In the genomic region with DNA sequence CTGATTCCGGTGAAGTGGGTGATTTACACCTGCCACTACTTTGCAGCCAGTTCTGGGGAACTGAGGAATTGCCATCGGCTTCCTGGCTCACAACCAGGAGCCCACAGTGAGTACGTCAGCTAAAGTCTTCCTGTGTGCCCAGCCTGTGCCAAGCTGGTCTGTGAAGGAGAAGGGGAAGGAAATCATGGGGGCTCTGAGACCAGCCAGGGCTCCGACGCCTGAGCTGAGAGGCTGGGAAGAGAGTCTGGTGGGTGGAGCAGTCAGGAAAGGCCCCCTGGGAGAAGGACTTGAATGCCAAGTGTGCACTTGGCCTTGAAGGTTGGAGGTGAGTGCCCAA, we compare ENCODE assay signal across 9 cellular contexts. TPM values are rescaled to one million over a fixed set of nuclear protein-coding genes. Genes with fewer than 3 reads are reported as not detected.
A peak's percentile ranks its signal among the peaks of the same experiment; 100 is the strongest.
DNase-seq lines count a peak whose midpoint lies in the region; ATAC-seq, FAIRE-seq and TF ChIP-seq lines count a peak whose summit lies in the region.
"Had no signal": no experiment of that assay in that cellular context is flagged by ENCODE, and none has a peak within 500 bp of the region (broad histone marks: within the 10 kb centered on the region; RNA-seq: fewer than 3 reads in every experiment).

No MANE protein-coding gene starts in this region.

- H3K9me1 ChIP-seq in endothelial cell of umbilical vein (replicated peaks; ENCODE audit: control insufficient read depth, extremely low read depth, insufficient read depth, low read length), result no peaks in the 10 kb centered on the region

- no peak overlapping the region for H3K23ac ChIP-seq in trophoblast cell (ENCODE audit: low read length)

- peaks cover 4% of the 10 kb centered on the region for H3F3A ChIP-seq in SK-N-SH (replicated peaks; ENCODE audit: insufficient read depth)

- no peak overlapping the region for H2BK5ac ChIP-seq in trophoblast cell (ENCODE audit: low read depth, low read length, poor library complexity)

- no peaks in the 10 kb centered on the region for H3K9me3 ChIP-seq in SK-N-SH
- no peaks in the 10 kb centered on the region for H3K9me3 ChIP-seq in endothelial cell of umbilical vein (replicated peaks; ENCODE audit: control insufficient read depth, insufficient read depth, low read length)
- no peaks in the 10 kb centered on the region for H3K9me3 ChIP-seq in mucosa of stomach (ENCODE audit: control insufficient read depth, low read length)
- H3K9me3 ChIP-seq in transverse colon, result no peaks in the 10 kb centered on the region
- H3K9me3 ChIP-seq in trophoblast cell (ENCODE audit: insufficient read depth, low read depth, low read length), result no peaks in the 10 kb centered on the region

- no TSS peak for BruUV-seq in endothelial cell of umbilical vein (replicated peaks; lab: Mats Ljungman, UMichigan)

- H4K20me1 ChIP-seq in SK-N-SH (ENCODE audit: insufficient read depth), result no peaks in the 10 kb centered on the region
- no peaks in the 10 kb centered on the region for H4K20me1 ChIP-seq in endothelial cell of umbilical vein (replicated peaks; ENCODE audit: control insufficient read depth, extremely low read depth, insufficient read depth, low read length)

- H3K27me3 ChIP-seq in SK-N-SH (ENCODE audit: insufficient read depth) (no peaks in the 10 kb centered on the region), endothelial cell of umbilical vein (ENCODE audit: control insufficient read depth in 2 of 2, insufficient read depth in 2 of 2, low read length in 2 of 2) (no peaks in the 10 kb centered on the region), mucosa of stomach (ENCODE audit: control insufficient read depth, insufficient read depth, low read length) (peaks cover 5% of the 10 kb centered on the region), transverse colon (no peaks in the 10 kb centered on the region), trophoblast cell (ENCODE audit: insufficient read depth, low read length) (no peaks in the 10 kb centered on the region)

- no peaks in the 10 kb centered on the region for H3K9me2 ChIP-seq in SK-N-SH

- peak; percentile 73 for FAIRE-seq in endothelial cell of umbilical vein (lab: Jason Lieb, UNC)

- peaks cover 4% of the 10 kb centered on the region for H3K79me1 ChIP-seq in trophoblast cell (ENCODE audit: low read length)

- H3K4me3 ChIP-seq in SK-N-SH (ENCODE audit: low read depth in 2 of 2, low read length in 1 of 2), result peak overlapping the region in 1 of 2 experiments; percentile 98; a peak in 2 of 4 replicates
- peak overlapping the region in 2 of 3 experiments; percentile 1 to 80 for H3K4me3 ChIP-seq in endothelial cell of umbilical vein (replicated peaks in 1 of 3; ENCODE audit: insufficient read depth in 1 of 3, low read depth in 1 of 3, low read length in 3 of 3)
- H3K4me3 ChIP-seq in mucosa of stomach (ENCODE audit: low read length), result no peak overlapping the region
- H3K4me3 ChIP-seq in transverse colon, result peak overlapping the region; percentile 57 to 73 (median 63)
- H3K4me3 ChIP-seq in trophoblast cell (ENCODE audit: low read depth, low read length), result no peak overlapping the region

- H4K8ac ChIP-seq in trophoblast cell (ENCODE audit: low read depth, low read length), result no peak overlapping the region

- H3K36me3 ChIP-seq in SK-N-SH (replicated peaks in 1 of 2; ENCODE audit: control insufficient read depth in 1 of 2, insufficient read depth in 2 of 2, low read length in 1 of 2), result no peaks in the 10 kb centered on the region
- no peaks in the 10 kb centered on the region for H3K36me3 ChIP-seq in endothelial cell of umbilical vein (ENCODE audit: control insufficient read depth in 2 of 2, extremely low read depth in 1 of 2, insufficient read depth in 2 of 2, low read length in 2 of 2)
- H3K36me3 ChIP-seq in mucosa of stomach (ENCODE audit: control insufficient read depth, insufficient read depth, low read length), result no peaks in the 10 kb centered on the region
- H3K36me3 ChIP-seq in transverse colon, result no peaks in the 10 kb centered on the region
- H3K36me3 ChIP-seq in trophoblast cell (ENCODE audit: control insufficient read depth in 1 of 2, insufficient read depth in 2 of 2, low read length in 2 of 2), result no peaks in the 10 kb centered on the region

- H3K14ac ChIP-seq in trophoblast cell (ENCODE audit: low read length), result no peak overlapping the region

- H3K27ac ChIP-seq in SK-N-SH (ENCODE audit: low read depth in 2 of 2, low read length in 1 of 2) (no peak overlapping the region), endothelial cell of umbilical vein (ENCODE audit: insufficient read depth, low read depth, low read length) (no peak overlapping the region), transverse colon (peak overlapping the region; percentile 72 to 88 (median 79)), trophoblast cell (ENCODE audit: low read depth, low read length) (no peak overlapping the region)

- H2BK12ac ChIP-seq in trophoblast cell (ENCODE audit: low read length), result no peak overlapping the region

- TF ChIP-seq EP300 in SK-N-SH (IDR thresholded peaks at IDR 0.05; ENCODE audit: borderline replicate concordance in 1 of 2, low read depth in 1 of 2, low read length in 1 of 2), result no peak
- no peak for TF ChIP-seq EP300 in transverse colon (IDR thresholded peaks at IDR 0.05; ENCODE audit: low read depth)

- H2BK120ac ChIP-seq in trophoblast cell (ENCODE audit: insufficient read depth, low read length, poor library complexity), result no peak overlapping the region

- TF ChIP-seq RAD21 in SK-N-SH (IDR thresholded peaks at IDR 0.05; ENCODE audit: low read length), result no peak

- intact Hi-C loops in endothelial cell of umbilical vein (cut with micrococcal nuclease) (no loop called here), transverse colon (cut with DNase I; ENCODE audit: low total_unique reads) (no loop called here)

- POLR2A ChIA-PET in SK-N-SH (lab: Yijun Ruan, JAX), result no interaction called here
- POLR2A ChIA-PET in endothelial cell of umbilical vein (lab: Charles Lee), result interaction anchor here (1.1 kb wide), 1 partner anchor 72 kb away, joined by 3 read pairs; a partner anchor contains a TSS

- no peak overlapping the region for H4K91ac ChIP-seq in trophoblast cell (ENCODE audit: low read depth, low read length)

- dilution Hi-C loops in endothelial cell of umbilical vein (cut with MboI; ENCODE audit: extremely low pct_ligation_motif_present, low sequenced_read_pairs), result no loop called here

- TF ChIP-seq POLR2A in endothelial cell of umbilical vein (IDR thresholded peaks at IDR 0.05; ENCODE audit: low read depth, low read length) (no peak), transverse colon (IDR thresholded peaks at IDR 0.05) (no peak)

- no peak overlapping the region for H3K18ac ChIP-seq in trophoblast cell (ENCODE audit: low read length)

- H3K4me2 ChIP-seq in SK-N-SH (peak overlapping the region; percentile 99), endothelial cell of umbilical vein (ENCODE audit: insufficient read depth, low read length) (peak overlapping the region; percentile 79), trophoblast cell (ENCODE audit: low read length) (no peak overlapping the region)

- CTCF ChIA-PET in SK-N-SH (lab: Yijun Ruan, JAX) (interaction anchor here (6.8 kb wide), 1 partner anchor 19 kb away, joined by 29 read pairs; no protein-coding TSS in a partner anchor), endothelial cell of umbilical vein (lab: Charles Lee) (interaction anchor here (0.7 to 3.4 kb wide), 4 partner anchors 14 to 21 kb away, joined by 3 to 32 read pairs (median 4); no protein-coding TSS in a partner anchor)

- H3K4ac ChIP-seq in trophoblast cell (ENCODE audit: low read depth, low read length), result no peak overlapping the region

- WGBS in SK-N-SH (ENCODE audit: low lambda C conversion rate), result 100% methylated on average over 2 of the region's 5 CpGs
- WGBS in transverse colon (ENCODE audit: low coverage in 1 of 2), 2 donors, result 63% methylated on average over 5 of the region's 5 CpGs; no CpG with 5 or more reads in 1 of the 2 donors
- WGBS in trophoblast cell (ENCODE audit: extremely low coverage, insufficient coverage, insufficient read length), result no CpG with 5 or more reads among the region's 5 CpGs

- H3K79me2 ChIP-seq in SK-N-SH (ENCODE audit: insufficient read depth) (no peaks in the 10 kb centered on the region), endothelial cell of umbilical vein (ENCODE audit: control insufficient read depth, insufficient read depth, low read length) (no peaks in the 10 kb centered on the region), trophoblast cell (ENCODE audit: control insufficient read depth, insufficient read depth, low read length, poor library complexity) (peaks cover 3% of the 10 kb centered on the region)

- DNase-seq in SK-N-SH (peak; percentile 9), endothelial cell of umbilical vein (ENCODE audit: low read depth, low spot score) (peak; percentile 11), transverse colon (no peak), trophoblast cell (no peak), DMS53 treated with DMSO at 0.1 percent for 48 hours (lab: John Stamatoyannopoulos, UW; ENCODE audit: unreplicated experiment) (no peak)

- no peak overlapping the region for H2AFZ ChIP-seq in SK-N-SH (ENCODE audit: low read depth)
- H2AFZ ChIP-seq in endothelial cell of umbilical vein (ENCODE audit: low read depth, low read length), result peak overlapping the region; percentile 98
- no peak overlapping the region for H2AFZ ChIP-seq in trophoblast cell (ENCODE audit: insufficient read depth, low read length, poor library complexity)

- H3K9ac ChIP-seq in SK-N-SH (no peak overlapping the region), endothelial cell of umbilical vein (replicated peaks; ENCODE audit: extremely low read depth, insufficient read depth, low read length) (no peak overlapping the region), mucosa of stomach (ENCODE audit: low read length) (peak overlapping the region; percentile 62), trophoblast cell (ENCODE audit: low read length) (no peak overlapping the region)

- peaks cover 4 to 13% of the 10 kb centered on the region in 2 experiments; a peak in 1 of 4 replicates for H3K4me1 ChIP-seq in SK-N-SH (ENCODE audit: control insufficient read depth in 1 of 2, insufficient read depth in 2 of 2, low read depth in 1 of 2, low read length in 1 of 2)
- peaks cover 8% of the 10 kb centered on the region for H3K4me1 ChIP-seq in endothelial cell of umbilical vein (ENCODE audit: control insufficient read depth, extremely low read depth, insufficient read depth, low read length)
- H3K4me1 ChIP-seq in mucosa of stomach (ENCODE audit: control insufficient read depth, insufficient read depth, low read length), result peaks cover 16% of the 10 kb centered on the region
- H3K4me1 ChIP-seq in transverse colon, result peaks cover 4 to 16% (median 12%) of the 10 kb centered on the region in 4 donors
- peaks cover 4 to 6% of the 10 kb centered on the region in 2 experiments for H3K4me1 ChIP-seq in trophoblast cell (ENCODE audit: control insufficient read depth in 1 of 2, insufficient read depth in 2 of 2, low read length in 2 of 2)

- in situ Hi-C loops in transverse colon (cut with MboI; ENCODE audit: low pct_ligation_motif_present in 1 of 4, low pct_unique_long_range_greater_than_20kb in 1 of 4, low sequenced_read_pairs in 3 of 4), result no loop called here

- H4K12ac ChIP-seq in trophoblast cell (ENCODE audit: low read depth, low read length), result no peak overlapping the region

- ATAC-seq in SK-N-SH treated with all-trans-retinoic acid at 6 μM for 48 hours (no peak), GM21528 (IDR thresholded peaks at IDR 0.05; ENCODE audit: low FRiP score, unreplicated experiment) (no peak)

- H2AK5ac ChIP-seq in trophoblast cell (ENCODE audit: low read length), result no peak overlapping the region

- TF ChIP-seq CTCF in SK-N-SH (IDR thresholded peaks at IDR 0.05) (no peak), endothelial cell of umbilical vein (IDR thresholded peaks at IDR 0.05; ENCODE audit: extremely low read depth in 1 of 2, insufficient read depth in 1 of 2, low read depth in 1 of 2, low read length in 2 of 2) (no peak), transverse colon (IDR thresholded peaks at IDR 0.05) (no peak)

RNA-seq across cellular contexts. Expression of a gene that starts 1.2 kb away (rescaled TPM):
- polyA plus RNA-seq in SK-N-SH (2012; rRNA removed), result 4.6 and 5.1 TPM in 2 replicates
- polyA plus RNA-seq in SK-N-SH (2012; cell fraction: cytosol; rRNA removed), result 2.4 and 2.9 TPM in 2 replicates
- polyA plus RNA-seq in SK-N-SH (2012; cell fraction: nucleus; rRNA removed), result 7.8 and 9.1 TPM in 2 replicates
- 2.4 and 3.4 TPM in 2 replicates for total RNA-seq in endothelial cell of umbilical vein
- polyA plus RNA-seq in endothelial cell of umbilical vein, result 2.3 and 2.5 TPM in 2 replicates
- 1.4 and 1.9 TPM in 2 replicates for polyA plus RNA-seq in endothelial cell of umbilical vein (2011; cell fraction: cytosol; rRNA removed)
- 2.7 and 2.8 TPM in 2 replicates for polyA plus RNA-seq in endothelial cell of umbilical vein (2011; cell fraction: nucleus; rRNA removed)
- 1.4 and 1.5 TPM in 2 replicates for polyA plus RNA-seq in endothelial cell of umbilical vein (2012)
- 1.6 and 2.5 TPM in 2 replicates for polyA minus RNA-seq in endothelial cell of umbilical vein
- polyA minus RNA-seq in endothelial cell of umbilical vein (2011; cell fraction: cytosol; rRNA and poly(A)+ RNA removed), result not detected
- polyA minus RNA-seq in endothelial cell of umbilical vein (2011; cell fraction: nucleus; rRNA and poly(A)+ RNA removed), result 1.0 and 1.5 TPM in 2 replicates
- 1 to 10 TPM in 3 of 4 donors, not detected in 1; 1.9 to 7.0 (median 2.3) TPM for total RNA-seq in transverse colon
- 1.6 and 1.7 TPM in 2 replicates for polyA plus RNA-seq in trophoblast cell (2013)

RNA-seq across cellular contexts. Expression of a gene that starts 6.1 kb away (rescaled TPM):
- polyA plus RNA-seq in SK-N-SH (2012; rRNA removed) (165 and 198 TPM in 2 replicates), endothelial cell of umbilical vein (64.3 and 67.5 TPM in 2 replicates)
- 92.0 and 140 TPM in 2 replicates for polyA plus RNA-seq in SK-N-SH (2012; cell fraction: cytosol; rRNA removed)
- 333 and 360 TPM in 2 replicates for polyA plus RNA-seq in SK-N-SH (2012; cell fraction: nucleus; rRNA removed)
- total RNA-seq in endothelial cell of umbilical vein (64.4 and 66.9 TPM in 2 replicates), transverse colon (10 to 100 TPM; 13.3 to 35.5 (median 27.6) TPM)
- 64.2 and 65.8 TPM in 2 replicates for polyA plus RNA-seq in endothelial cell of umbilical vein (2011; cell fraction: cytosol; rRNA removed)
- polyA plus RNA-seq in endothelial cell of umbilical vein (2011; cell fraction: nucleus; rRNA removed), result 113 and 115 TPM in 2 replicates
- 47.9 and 51.3 TPM in 2 replicates for polyA plus RNA-seq in endothelial cell of umbilical vein (2012)
- 56.7 and 58.7 TPM in 2 replicates for polyA minus RNA-seq in endothelial cell of umbilical vein
- 21.9 TPM for polyA minus RNA-seq in endothelial cell of umbilical vein (2011; cell fraction: cytosol; rRNA and poly(A)+ RNA removed)
- polyA minus RNA-seq in endothelial cell of umbilical vein (2011; cell fraction: nucleus; rRNA and poly(A)+ RNA removed), result 23.6 and 24.4 TPM in 2 replicates
- polyA plus RNA-seq in trophoblast cell (2013), result 52.7 and 55.9 TPM in 2 replicates

RNA-seq across cellular contexts. Expression of a gene that starts 28.1 kb away (rescaled TPM):
- polyA plus RNA-seq in SK-N-SH (2012; rRNA removed) (not detected in 2 replicates), endothelial cell of umbilical vein (not detected in 2 replicates)
- not detected in 2 replicates for polyA plus RNA-seq in SK-N-SH (2012; cell fraction: cytosol; rRNA removed)
- polyA plus RNA-seq in SK-N-SH (2012; cell fraction: nucleus; rRNA removed), result not detected in 2 replicates
- total RNA-seq in endothelial cell of umbilical vein (not detected in 2 replicates), transverse colon (not detected)
- polyA plus RNA-seq in endothelial cell of umbilical vein (2011; cell fraction: cytosol; rRNA removed), result not detected in 2 replicates
- polyA plus RNA-seq in endothelial cell of umbilical vein (2011; cell fraction: nucleus; rRNA removed), result not detected in 2 replicates
- polyA plus RNA-seq in endothelial cell of umbilical vein (2012), result not detected in 2 replicates
- not detected in 2 replicates for polyA minus RNA-seq in endothelial cell of umbilical vein
- polyA minus RNA-seq in endothelial cell of umbilical vein (2011; cell fraction: cytosol; rRNA and poly(A)+ RNA removed), result not detected
- polyA minus RNA-seq in endothelial cell of umbilical vein (2011; cell fraction: nucleus; rRNA and poly(A)+ RNA removed), result not detected in 2 replicates
- not detected in 2 replicates for polyA plus RNA-seq in trophoblast cell (2013)
- total RNA-seq: activated CD8-positive, alpha-beta memory T cell treated with anti-CD3 and anti-CD28 coated beads for 36 hours had no signal

RNA-seq across cellular contexts. Expression of a gene that starts 29.5 kb away (rescaled TPM):
- 12.2 and 13.9 TPM in 2 replicates for polyA plus RNA-seq in SK-N-SH (2012; rRNA removed)
- 9.8 and 13.5 TPM in 2 replicates for polyA plus RNA-seq in SK-N-SH (2012; cell fraction: cytosol; rRNA removed)
- 10.2 and 14.0 TPM in 2 replicates for polyA plus RNA-seq in SK-N-SH (2012; cell fraction: nucleus; rRNA removed)
- total RNA-seq in endothelial cell of umbilical vein, result 0.37 and 0.88 TPM in 2 replicates
- 0.65 and 0.91 TPM in 2 replicates for polyA plus RNA-seq in endothelial cell of umbilical vein
- polyA plus RNA-seq in endothelial cell of umbilical vein (2011; cell fraction: cytosol; rRNA removed), result 0.41 and 0.42 TPM in 2 replicates
- polyA plus RNA-seq in endothelial cell of umbilical vein (2011; cell fraction: nucleus; rRNA removed), result 0.70 and 0.71 TPM in 2 replicates
- polyA plus RNA-seq in endothelial cell of umbilical vein (2012), result 0.16 and 0.27 TPM in 2 replicates
- 0.42 and 1.1 TPM in 2 replicates for polyA minus RNA-seq in endothelial cell of umbilical vein
- 15.4 TPM for polyA minus RNA-seq in endothelial cell of umbilical vein (2011; cell fraction: cytosol; rRNA and poly(A)+ RNA removed)
- polyA minus RNA-seq in endothelial cell of umbilical vein (2011; cell fraction: nucleus; rRNA and poly(A)+ RNA removed), result not detected in 2 replicates
- 1,000 to 10,000 TPM in 2 of 4 donors, 100 to 1,000 TPM in 2; 228 to 1,657 (median 1,038) TPM for total RNA-seq in transverse colon
- 0.81 and 1.1 TPM in 2 replicates for polyA plus RNA-seq in trophoblast cell (2013)
- total RNA-seq: activated CD8-positive, alpha-beta memory T cell treated with anti-CD3 and anti-CD28 coated beads for 36 hours had no signal

RNA-seq across cellular contexts. Expression of a gene that starts 43.2 kb away (rescaled TPM):
- polyA plus RNA-seq in SK-N-SH (2012; rRNA removed) (11.5 and 13.4 TPM in 2 replicates), endothelial cell of umbilical vein (10.1 and 10.5 TPM in 2 replicates)
- polyA plus RNA-seq in SK-N-SH (2012; cell fraction: cytosol; rRNA removed), result 5.6 and 8.1 TPM in 2 replicates
- 37.1 and 49.5 TPM in 2 replicates for polyA plus RNA-seq in SK-N-SH (2012; cell fraction: nucleus; rRNA removed)
- total RNA-seq in endothelial cell of umbilical vein (18.9 and 19.7 TPM in 2 replicates), transverse colon (10 to 100 TPM in 1 of 4 donors, 1 to 10 TPM in 3; 1.3 to 69.9 (median 3.6) TPM)
- 9.2 and 11.2 TPM in 2 replicates for polyA plus RNA-seq in endothelial cell of umbilical vein (2011; cell fraction: cytosol; rRNA removed)
- polyA plus RNA-seq in endothelial cell of umbilical vein (2011; cell fraction: nucleus; rRNA removed), result 37.7 and 44.9 TPM in 2 replicates
- 4.3 and 9.1 TPM in 2 replicates for polyA plus RNA-seq in endothelial cell of umbilical vein (2012)
- polyA minus RNA-seq in endothelial cell of umbilical vein, result 10.8 and 12.5 TPM in 2 replicates
- polyA minus RNA-seq in endothelial cell of umbilical vein (2011; cell fraction: cytosol; rRNA and poly(A)+ RNA removed), result 17.1 TPM
- 6.5 and 17.4 TPM in 2 replicates for polyA minus RNA-seq in endothelial cell of umbilical vein (2011; cell fraction: nucleus; rRNA and poly(A)+ RNA removed)
- polyA plus RNA-seq in trophoblast cell (2013), result 9.1 and 9.9 TPM in 2 replicates

Comparison
In these comparisons a context has a peak if more than half of its experiments do, and no peak if none do; other contexts are left out.
1. DNase-seq: peak in SK-N-SH (single experiment) and endothelial cell of umbilical vein (single experiment); none in transverse colon (single experiment), trophoblast cell (0 of 2) and DMS53 treated with DMSO at 0.1 percent for 48 hours (single experiment).
2. H3K27ac ChIP-seq: peak in transverse colon (4 of 4); none in SK-N-SH (0 of 2), endothelial cell of umbilical vein (single experiment) and trophoblast cell (single experiment).
3. H3K4me3 ChIP-seq: peak in endothelial cell of umbilical vein (2 of 3) and transverse colon (4 of 4); none in mucosa of stomach (single experiment) and trophoblast cell (single experiment).